Comparison of ENCODE assay signal across 33 cellular contexts in genomic region chr9:105362470-105362869, GRCh38.
"Had no signal": no experiment of that assay in that cellular context is flagged by ENCODE, and none has a peak within 500 bp of the region (broad histone marks: within the 10 kb centered on the region; RNA-seq: fewer than 3 reads in every experiment).

No MANE protein-coding gene starts in this region.

- H3K4me3 ChIP-seq: coronary artery, dorsolateral prefrontal cortex had no signal

- H3K27ac ChIP-seq: brain microvascular endothelial cell, coronary artery, WERI-Rb-1 had no signal

- H3K27me3 Mint-ChIP-seq: activated B cell treated with CpG ODN at 0.5 μM for 24 hours; activated CD8-positive, alpha-beta T cell treated with anti-CD3 and anti-CD28 coated beads for 36 hours; activated naive CD8-positive, alpha-beta T cell; activated T-helper 17 cell treated with anti-CD3 and anti-CD28 coated beads, Interleukin-2, amount 50 U/mL, for 72 hours; central memory CD8-positive, alpha-beta T cell; dendritic cell treated with granulocyte-macrophage colony-stimulating factor and Interleukin-4, amounts not matched to agents 40 ng/mL and 50 ng/mL, for 4 days; T-helper 17 cell had no signal

- H3K27ac Mint-ChIP-seq: activated B cell treated with CpG ODN at 0.5 μM for 24 hours; activated CD8-positive, alpha-beta T cell treated with anti-CD3 and anti-CD28 coated beads for 36 hours; activated naive CD8-positive, alpha-beta T cell; activated T-helper 17 cell treated with anti-CD3 and anti-CD28 coated beads, Interleukin-2, amount 50 U/mL, for 72 hours; dendritic cell treated with granulocyte-macrophage colony-stimulating factor and Interleukin-4, amounts not matched to agents 40 ng/mL and 50 ng/mL, for 4 days; endodermal cell; T-helper 17 cell; T-helper 2 cell treated with Interferon-gamma antibody and Interleukin-4, amounts not matched to agents 5 μg/mL and 100 μg/mL, for 36 hours had no signal

- FAIRE-seq: astrocyte, bronchial epithelial cell, frontal cortex had no signal

- H3K36me3 ChIP-seq: brain microvascular endothelial cell had no signal

- ATAC-seq: activated CD4-positive, CD25-positive, alpha-beta regulatory T cell treated with anti-CD3 and anti-CD28 coated beads, Interleukin-2, amount 50 U/mL, for 24 hours; activated CD8-positive, alpha-beta T cell treated with anti-CD3 and anti-CD28 coated beads for 36 hours; activated T-cell treated with anti-CD3 and anti-CD28 coated beads, Interleukin-2, amount 50 U/mL, for 4 hours; activated T-helper 17 cell treated with anti-CD3 and anti-CD28 coated beads, Interleukin-2, amount 50 U/mL, for 72 hours; esophagus mucosa; T-helper 17 cell had no signal

- DNase-seq: activated B cell treated with CpG ODN at 0.5 μM for 24 hours; activated CD4-positive, alpha-beta T cell treated with anti-CD3 and anti-CD28 coated beads for 48 hours; activated CD4-positive, alpha-beta T cell treated with anti-CD3 and anti-CD28 coated beads, Interleukin-2, amount 50 U/mL, for 1 hour; activated CD4-positive, alpha-beta T cell treated with anti-CD3 and anti-CD28 coated beads, Interleukin-2, amount 50 U/mL, for 48 hours; activated CD8-positive, alpha-beta memory T cell treated with anti-CD3 and anti-CD28 coated beads for 24 hours; activated CD8-positive, alpha-beta T cell treated with anti-CD3 and anti-CD28 coated beads for 36 hours; activated effector memory CD4-positive, alpha-beta T cell treated with Interleukin-2 at 50 U/mL for 16 hours; activated gamma-delta T cell treated with Interleukin-2 at 50 U/mL for 16 hours; activated naive CD4-positive, alpha-beta T cell treated with anti-CD3 and anti-CD28 coated beads, Interleukin-2, amount 50 U/mL, for 16 hours; activated naive CD4-positive, alpha-beta T cell treated with Interleukin-2 at 50 U/mL for 16 hours; activated T-cell treated with anti-CD3 and anti-CD28 coated beads, Interleukin-2, amount 50 U/mL, for 4 hours; amniotic stem cell; anterior cingulate cortex; brain microvascular endothelial cell; dorsolateral prefrontal cortex; effector memory CD4-positive, alpha-beta T cell; endodermal cell; foreskin fibroblast; head of caudate nucleus; T-helper 17 cell; T1000; WERI-Rb-1 had no signal

- H3K27me3 ChIP-seq: brain microvascular endothelial cell, dorsolateral prefrontal cortex had no signal

- H3K4me3 Mint-ChIP-seq: activated B cell treated with CpG ODN at 0.5 μM for 24 hours; activated CD8-positive, alpha-beta T cell treated with anti-CD3 and anti-CD28 coated beads for 36 hours; activated naive CD8-positive, alpha-beta T cell; activated T-cell treated with anti-CD3 and anti-CD28 coated beads, Interleukin-2, amount 50 U/mL, for 4 hours; activated T-helper 17 cell treated with anti-CD3 and anti-CD28 coated beads, Interleukin-2, amount 50 U/mL, for 72 hours; central memory CD8-positive, alpha-beta T cell; dendritic cell treated with granulocyte-macrophage colony-stimulating factor and Interleukin-4, amounts not matched to agents 40 ng/mL and 50 ng/mL, for 4 days; endodermal cell; T-helper 17 cell; T-helper 2 cell treated with Interferon-gamma antibody and Interleukin-4, amounts not matched to agents 5 μg/mL and 100 μg/mL, for 36 hours had no signal

- H3K9me3 Mint-ChIP-seq: activated B cell treated with CpG ODN at 0.5 μM for 24 hours; activated CD8-positive, alpha-beta T cell treated with anti-CD3 and anti-CD28 coated beads for 36 hours; activated T-cell treated with anti-CD3 and anti-CD28 coated beads, Interleukin-2, amount 50 U/mL, for 4 hours; activated T-helper 17 cell treated with anti-CD3 and anti-CD28 coated beads, Interleukin-2, amount 50 U/mL, for 72 hours; central memory CD8-positive, alpha-beta T cell; dendritic cell treated with granulocyte-macrophage colony-stimulating factor and Interleukin-4, amounts not matched to agents 40 ng/mL and 50 ng/mL, for 4 days; endodermal cell; T-helper 2 cell treated with Interferon-gamma antibody and Interleukin-4, amounts not matched to agents 5 μg/mL and 100 μg/mL, for 36 hours had no signal
